Comparison of ENCODE assay signal across 12 cellular contexts in the genomic region with DNA sequence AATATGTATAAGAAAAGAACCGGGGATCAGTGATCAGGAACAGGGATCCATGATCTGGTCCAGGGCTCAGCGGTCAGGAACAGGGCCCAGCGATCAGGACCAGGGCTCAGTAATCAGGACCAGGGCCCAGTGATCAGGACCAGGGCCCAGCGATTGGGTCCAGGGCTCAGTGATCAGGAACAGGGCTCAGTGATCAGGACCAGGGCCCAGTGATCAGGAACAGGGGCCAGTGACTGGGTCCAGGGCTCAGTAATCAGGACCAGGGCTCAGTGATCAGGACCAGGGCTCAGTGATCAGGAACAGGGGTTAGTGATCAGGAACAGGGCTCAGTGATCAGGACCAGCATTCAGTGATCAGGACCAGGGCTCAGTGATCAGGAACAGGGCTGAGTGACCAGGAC. TPM values are rescaled to one million over a fixed set of nuclear protein-coding genes. Genes with fewer than 3 reads are reported as not detected.
DNase-seq lines count a peak whose midpoint lies in the region; ATAC-seq, FAIRE-seq and TF ChIP-seq lines count a peak whose summit lies in the region.
"Had no signal": no experiment of that assay in that cellular context is flagged by ENCODE, and none has a peak within 500 bp of the region (broad histone marks: within the 10 kb centered on the region; RNA-seq: fewer than 3 reads in every experiment).

No MANE protein-coding gene starts in this region.

- H3K9me3 Mint-ChIP-seq in memory B cell (peaks cover 5% of the 10 kb centered on the region), HFFc6 (peaks cover 33% of the 10 kb centered on the region)

- no peaks in the 10 kb centered on the region for H3K27me3 Mint-ChIP-seq in memory B cell
- H3K27me3 Mint-ChIP-seq in HFFc6 (ENCODE audit: insufficient read depth) = no peaks in the 10 kb centered on the region; the same call in 1 of the 2 replicates

- no peak for TF ChIP-seq CTCF in HFFc6 (IDR thresholded peaks at IDR 0.05)

- H3K36me3 Mint-ChIP-seq in memory B cell (peaks cover 9% of the 10 kb centered on the region), HFFc6 (ENCODE audit: low read depth) (no peaks in the 10 kb centered on the region)

- H3K4me3 ChIP-seq in BLaER1 = no peak overlapping the region
- no peak overlapping the region for H3K4me3 ChIP-seq in H7 (ENCODE audit: insufficient read depth, low read depth, low read length)
- H3K4me3 ChIP-seq: GM23248 had no signal

- H3K4me2 ChIP-seq in BLaER1 = no peak overlapping the region

- H3K27me3 ChIP-seq in BLaER1 (no peaks in the 10 kb centered on the region), H7 (ENCODE audit: control insufficient read depth, insufficient read depth, low read length) (no peaks in the 10 kb centered on the region)

- DNase-seq in H7 = peak; percentile 58
- peak; percentile 1 for DNase-seq in cerebellar cortex (ENCODE audit: low spot score)
- no peak for DNase-seq in memory B cell (ENCODE audit: low spot score in 2 of 2)
- DNase-seq in H54 (ENCODE audit: insufficient read length, low spot score) = no peak
- no peak for DNase-seq in substantia nigra (lab: John Stamatoyannopoulos, UW)
- DNase-seq in HFFc6 = no peak
- DNase-seq in NCI-H1417 (lab: John Stamatoyannopoulos, UW) = no peak
- DNase-seq: GM23248; NCI-H1092 treated with DMSO at 0.1 percent for 48 hours; stimulated activated CD4-positive, alpha-beta T cell treated with anti-CD3 and anti-CD28 coated beads, Interleukin-2, amount 100 ng/mL, for 24 hours had no signal

- FAIRE-seq in H54 (lab: Jason Lieb, UNC) = no peak
- FAIRE-seq: colon had no signal

- no peaks in the 10 kb centered on the region for H3K36me3 ChIP-seq in BLaER1
- H3K36me3 ChIP-seq in H7 (replicated peaks; ENCODE audit: control insufficient read depth, insufficient read depth, low read length) = no peaks in the 10 kb centered on the region

- H3K4me1 Mint-ChIP-seq in memory B cell (peaks cover 44% of the 10 kb centered on the region), HFFc6 (ENCODE audit: low read depth) (no peaks in the 10 kb centered on the region)

- peak overlapping the region; percentile 6; the same call in 1 of the 2 replicates for H3K27ac ChIP-seq in BLaER1
- no peak overlapping the region for H3K27ac ChIP-seq in substantia nigra (ENCODE audit: low read depth, low read length, poor library complexity, severe bottlenecking)
- H3K27ac ChIP-seq: GM23248 had no signal

- no peak for ATAC-seq in memory B cell (ENCODE audit: low read depth)

- TF ChIP-seq POLR2A in H54 (IDR thresholded peaks at IDR 0.05; ENCODE audit: low read depth, low read length) = no peak

- H3K4me3 Mint-ChIP-seq in memory B cell (no peak overlapping the region), HFFc6 (no peak overlapping the region)

- H4K20me1 ChIP-seq in BLaER1 = no peaks in the 10 kb centered on the region

- no peak overlapping the region for H3K9ac ChIP-seq in BLaER1
- H3K9ac ChIP-seq: GM23248 had no signal

- no peaks in the 10 kb centered on the region for H3K9me3 ChIP-seq in BLaER1

- peaks cover 30% of the 10 kb centered on the region for H3K4me1 ChIP-seq in BLaER1

- peak overlapping the region; percentile 90 for H3K27ac Mint-ChIP-seq in memory B cell
- H3K27ac Mint-ChIP-seq in HFFc6 = no peak overlapping the region

RNA-seq across cellular contexts. Expression of gene TMEM121, which starts 56.3 kb away (rescaled TPM):
- total RNA-seq in H7 (2014; rRNA removed; shearing (Covaris generic)) = 0.67 and 0.80 TPM in 2 replicates
- total RNA-seq in HFFc6 (2021; fragmentation: NEBNext Ultra II Directional; extraction: Animal tissue kit (Norgen Biotek cat#: 25700)) = 1 to 10 TPM; 3.0 to 4.2 (median 3.4) TPM

Comparison
In these comparisons a context has a peak if more than half of its experiments do, and no peak if none do; other contexts are left out.
1. DNase-seq: peak in H7 (single experiment) and cerebellar cortex (single experiment); none in memory B cell (0 of 2), H54 (single experiment), substantia nigra (0 of 49), HFFc6 (single experiment) and NCI-H1417 (0 of 3).